In genomic region chr14:87457727-87458126, GRCh38 we compare ENCODE assay signal across 14 cellular contexts.
DNase-seq lines count a peak whose midpoint lies in the region; TF ChIP-seq lines count a peak whose summit lies in the region.
"Had no signal": no experiment of that assay in that cellular context is flagged by ENCODE, and none has a peak within 500 bp of the region (broad histone marks: within the 10 kb centered on the region; RNA-seq: fewer than 3 reads in every experiment).

No MANE protein-coding gene starts in this region.

- in situ Hi-C loops in brain microvascular endothelial cell (cut with HindIII; ENCODE audit: low pct_ligation_motif_present, low sequenced_read_pairs), result no loop called here

- H3K27me3 ChIP-seq in adipocyte (replicated peaks; ENCODE audit: control insufficient read depth, insufficient read depth, low read length) (no peaks in the 10 kb centered on the region), tibial nerve (no peaks in the 10 kb centered on the region), brain microvascular endothelial cell (replicated peaks) (no peaks in the 10 kb centered on the region)
- H3K27me3 ChIP-seq: cardiac muscle cell, right atrium auricular region had no signal

- DNase-seq in NCI-H510A treated with DMSO at 0.1 percent for 48 hours (lab: John Stamatoyannopoulos, UW), result peak; percentile 42
- DNase-seq in NCI-H510A (lab: John Stamatoyannopoulos, UW), result no peak
- DNase-seq in adipocyte (ENCODE audit: low read depth), result no peak
- DNase-seq in tibial nerve (ENCODE audit: low spot score in 2 of 2), result no peak
- DNase-seq in NCI-H1092 (lab: John Stamatoyannopoulos, UW), result no peak
- no peak for DNase-seq in posterior vena cava (ENCODE audit: low spot score)
- no peak for DNase-seq in brain microvascular endothelial cell
- DNase-seq: 8988T; activated CD4-positive, alpha-beta T cell treated with anti-CD3 and anti-CD28 coated beads, Interleukin-2, amount 50 U/mL, for 4 hours; activated gamma-delta T cell treated with Interleukin-2 at 50 U/mL for 16 hours; T-helper 2 cell had no signal

- intact Hi-C loops in posterior vena cava (cut with DNase I), result no loop called here

- no peak for TF ChIP-seq POLR2A in tibial nerve (IDR thresholded peaks at IDR 0.05)

- H3K4me1 ChIP-seq in adipocyte (ENCODE audit: control insufficient read depth, insufficient read depth, low read length) (no peaks in the 10 kb centered on the region), tibial nerve (no peaks in the 10 kb centered on the region)
- H3K4me1 ChIP-seq: right atrium auricular region had no signal

- H3K9ac ChIP-seq in adipocyte (ENCODE audit: low read length), result peak overlapping the region; percentile 75

- 43 to 69% methylated on average over 6 of the region's 6 CpGs for WGBS in tibial nerve, 2 donors

- H3K4me3 ChIP-seq in adipocyte (ENCODE audit: low read length), result peak overlapping the region; percentile 76
- H3K4me3 ChIP-seq in tibial nerve, result peak overlapping the region in 3 of 4 donors; percentile 7 to 27 (median 19)
- no peak overlapping the region for H3K4me3 ChIP-seq in brain microvascular endothelial cell (ENCODE audit: low read depth, low read length)
- H3K4me3 ChIP-seq: cardiac muscle cell, right atrium auricular region had no signal

- H3K36me3 ChIP-seq in KOPT-K1 (ENCODE audit: insufficient read depth, low read length), result no peaks in the 10 kb centered on the region
- no peaks in the 10 kb centered on the region for H3K36me3 ChIP-seq in adipocyte (ENCODE audit: control insufficient read depth, insufficient read depth, low read length, severe bottlenecking)
- H3K36me3 ChIP-seq in tibial nerve, result no peaks in the 10 kb centered on the region
- H3K36me3 ChIP-seq in brain microvascular endothelial cell (replicated peaks), result no peaks in the 10 kb centered on the region
- H3K36me3 ChIP-seq: cardiac muscle cell, right atrium auricular region had no signal

- H3K9me3 ChIP-seq in KOPT-K1 (ENCODE audit: insufficient read depth, low read length, poor library complexity, severe bottlenecking), result no peaks in the 10 kb centered on the region
- no peaks in the 10 kb centered on the region for H3K9me3 ChIP-seq in adipocyte (ENCODE audit: control insufficient read depth, low read length)
- no peaks in the 10 kb centered on the region for H3K9me3 ChIP-seq in tibial nerve
- H3K9me3 ChIP-seq: right atrium auricular region had no signal

- no peak for TF ChIP-seq EP300 in tibial nerve (IDR thresholded peaks at IDR 0.05)

- H3K27ac ChIP-seq in KOPT-K1 (ENCODE audit: low read depth, low read length, poor library complexity, severe bottlenecking), result peak overlapping the region; percentile 5
- peak overlapping the region in 1 of 4 donors; percentile 61 for H3K27ac ChIP-seq in tibial nerve
- H3K27ac ChIP-seq in brain microvascular endothelial cell, result no peak overlapping the region
- H3K27ac ChIP-seq: cardiac muscle cell, right atrium auricular region had no signal

- TF ChIP-seq CTCF in tibial nerve (IDR thresholded peaks at IDR 0.05) (no peak), brain microvascular endothelial cell (IDR thresholded peaks at IDR 0.05; ENCODE audit: low read depth, low read length, missing control alignments) (no peak)
